12 cellular contexts compared by ENCODE assay signal in the genomic region with DNA sequence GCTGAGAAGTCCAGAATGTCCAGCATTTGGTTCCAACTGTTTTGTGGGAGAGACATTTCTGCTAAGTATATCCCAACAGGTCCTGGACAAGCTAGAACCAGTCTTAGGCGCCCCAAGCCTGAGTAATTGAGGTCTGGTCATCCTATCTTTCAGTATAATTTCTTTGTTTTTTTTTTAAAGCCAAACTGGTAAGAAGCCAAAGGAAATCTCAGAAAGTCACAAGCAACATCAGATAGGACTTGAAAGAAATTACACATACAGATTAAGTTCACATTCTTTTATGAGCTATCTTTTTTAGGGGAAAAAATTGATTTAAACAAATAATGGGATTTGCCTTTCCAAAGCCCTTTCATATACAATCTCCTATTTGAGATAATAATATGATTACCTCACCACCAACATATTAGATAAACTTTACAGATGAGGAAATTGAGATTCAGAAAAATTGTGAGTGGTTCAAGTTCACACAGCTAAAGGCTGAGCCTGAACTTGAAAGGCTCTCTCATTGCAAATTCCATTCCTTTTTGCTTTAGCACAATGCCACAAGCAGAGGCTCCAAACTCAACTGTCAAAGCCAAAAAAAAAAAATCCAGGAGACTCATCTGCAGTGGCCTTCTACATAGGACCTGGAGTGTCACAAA. TPM values are rescaled to one million over a fixed set of nuclear protein-coding genes. Genes with fewer than 3 reads are reported as not detected.
A peak's percentile ranks its signal among the peaks of the same experiment; 100 is the strongest.
DNase-seq lines count a peak whose midpoint lies in the region; ATAC-seq and TF ChIP-seq lines count a peak whose summit lies in the region.
"Had no signal": no experiment of that assay in that cellular context is flagged by ENCODE, and none has a peak within 500 bp of the region (broad histone marks: within the 10 kb centered on the region; RNA-seq: fewer than 3 reads in every experiment).

No MANE protein-coding gene starts in this region.

- TF ChIP-seq CTCF in heart right ventricle (IDR thresholded peaks at IDR 0.05) = no peak
- no peak for TF ChIP-seq CTCF in osteoblast (IDR thresholded peaks at IDR 0.05; ENCODE audit: extremely low read depth, low read depth, low read length)
- no peak for TF ChIP-seq CTCF in MM.1S (IDR thresholded peaks at IDR 0.05; ENCODE audit: low read length)

- no peaks in the 10 kb centered on the region for H3K9me2 ChIP-seq in MM.1S (replicated peaks; ENCODE audit: insufficient read depth, low read length)

- H3K9ac ChIP-seq in MM.1S (ENCODE audit: low read length) = no peak overlapping the region

- H3K79me2 ChIP-seq in osteoblast (ENCODE audit: insufficient read depth, low read length) (peaks cover 39% of the 10 kb centered on the region), MM.1S (ENCODE audit: low read length) (peaks cover 83% of the 10 kb centered on the region)

- no peak overlapping the region for H2AFZ ChIP-seq in osteoblast (ENCODE audit: low read length)
- no peak overlapping the region for H2AFZ ChIP-seq in MM.1S (ENCODE audit: low read length)

- no peaks in the 10 kb centered on the region for H4K20me1 ChIP-seq in osteoblast (ENCODE audit: insufficient read depth, low read length)
- H4K20me1 ChIP-seq in MM.1S (ENCODE audit: insufficient read depth, low read length) = peaks cover 4% of the 10 kb centered on the region; the same call in 1 of the 2 replicates

- WGBS in heart right ventricle, 2 donors = 59 to 82% methylated on average over 1 of the region's 1 CpG
- 9 to 14% methylated on average over 1 of the region's 1 CpG for WGBS in aorta, 2 donors

- H3K27ac ChIP-seq in heart right ventricle = peak overlapping the region; percentile 59 to 86 (median 71)
- H3K27ac ChIP-seq in osteoblast (ENCODE audit: low read depth, low read length) = peak overlapping the region; percentile 87
- H3K27ac ChIP-seq in aorta (ENCODE audit: low read depth in 1 of 2, low read length in 2 of 2) = peak overlapping the region; percentile 85
- no peak overlapping the region for H3K27ac ChIP-seq in MM.1S (ENCODE audit: low read length)

- DNase-seq in heart right ventricle = no peak
- no peak for DNase-seq in cardiac septum (ENCODE audit: low spot score)
- DNase-seq in fibroblast of gingiva (ENCODE audit: low read depth) = peak; percentile 52
- no peak for DNase-seq in osteoblast (ENCODE audit: insufficient read length, low spot score, missing footprints)
- DNase-seq in aorta = no peak
- DNase-seq in MM.1S = no peak
- no peak for DNase-seq in A172 (ENCODE audit: low spot score)
- DNase-seq: 8988T; activated T-cell treated with anti-CD3 and anti-CD28 coated beads, Interleukin-2, amount 50 U/mL, for 48 hours; NCI-H2171; stimulated activated CD4-positive, alpha-beta T cell treated with anti-CD3 and anti-CD28 coated beads, Interleukin-2, amount 100 ng/mL, for 24 hours had no signal

- TF ChIP-seq POLR2A in GM18505 (IDR thresholded peaks at IDR 0.05; ENCODE audit: borderline replicate concordance, extremely low read depth, insufficient read depth, insufficient read length) = no peak

- no peak overlapping the region for H3K4me3 ChIP-seq in heart right ventricle
- H3K4me3 ChIP-seq in osteoblast (ENCODE audit: insufficient read depth, low read length) = no peak overlapping the region
- H3K4me3 ChIP-seq in aorta (ENCODE audit: low read length in 2 of 2) = no peak overlapping the region
- no peak overlapping the region for H3K4me3 ChIP-seq in MM.1S (ENCODE audit: low read length)

- H3K27me3 ChIP-seq in heart right ventricle (no peaks in the 10 kb centered on the region), osteoblast (ENCODE audit: insufficient read depth, low read length) (no peaks in the 10 kb centered on the region), aorta (ENCODE audit: control insufficient read depth in 1 of 2, insufficient read depth in 2 of 2, low read length in 1 of 2) (no peaks in the 10 kb centered on the region), MM.1S (replicated peaks; ENCODE audit: insufficient read depth, low read length) (no peaks in the 10 kb centered on the region)

- peak in 4 of 8 donors; percentile 22 to 30 (median 28) for ATAC-seq in heart right ventricle
- ATAC-seq in aorta (ENCODE audit: low FRiP score) = peak; percentile 31
- no peak for ATAC-seq in GM18505 (IDR thresholded peaks at IDR 0.05; ENCODE audit: unreplicated experiment)

- peaks cover 0 to 10% (median 6%) of the 10 kb centered on the region in 9 donors for H3K36me3 ChIP-seq in heart right ventricle
- H3K36me3 ChIP-seq in osteoblast (ENCODE audit: insufficient read depth, low read length) = no peaks in the 10 kb centered on the region
- no peaks in the 10 kb centered on the region for H3K36me3 ChIP-seq in aorta (ENCODE audit: control insufficient read depth in 1 of 2, insufficient read depth in 2 of 2, low read length in 1 of 2)
- no peaks in the 10 kb centered on the region for H3K36me3 ChIP-seq in MM.1S (replicated peaks; ENCODE audit: insufficient read depth, low read length)

- H3F3A ChIP-seq in MM.1S (ENCODE audit: insufficient read depth, low read length) = no peaks in the 10 kb centered on the region

- H3K4me1 ChIP-seq in heart right ventricle (peaks cover 7 to 96% (median 91%) of the 10 kb centered on the region in 9 donors), osteoblast (ENCODE audit: insufficient read depth, low read length) (peaks cover 75% of the 10 kb centered on the region), aorta (ENCODE audit: control insufficient read depth in 1 of 2, insufficient read depth in 2 of 2, low read length in 2 of 2) (peaks cover 6 to 10% of the 10 kb centered on the region in 2 donors), MM.1S (ENCODE audit: low read length) (no peaks in the 10 kb centered on the region)

- H3K9me3 ChIP-seq in heart right ventricle (no peaks in the 10 kb centered on the region), osteoblast (ENCODE audit: low read depth, low read length) (no peaks in the 10 kb centered on the region), aorta (ENCODE audit: control insufficient read depth, low read length) (no peaks in the 10 kb centered on the region), MM.1S (replicated peaks; ENCODE audit: insufficient read depth, low read length) (no peaks in the 10 kb centered on the region)

- intact Hi-C loops in heart right ventricle (cut with DNase I) (no loop called here), cardiac septum (cut with DNase I) (loop anchor here (5.0 kb wide), 1 partner anchor 56 kb away; no protein-coding TSS in a partner anchor), aorta (cut with DNase I) (no loop called here)

- peak overlapping the region; percentile 46 for H3K4me2 ChIP-seq in osteoblast (ENCODE audit: insufficient read depth, low read length)
- no peak overlapping the region for H3K4me2 ChIP-seq in MM.1S (ENCODE audit: low read depth, low read length)

RNA-seq across cellular contexts. Expression of a gene that starts 15.0 kb away (rescaled TPM):
- total RNA-seq in heart right ventricle = 100 to 1,000 TPM; 201 to 467 (median 347) TPM
- 100 to 1,000 TPM; 152 to 247 TPM for polyA plus RNA-seq in heart right ventricle
- 334 TPM for total RNA-seq in cardiac septum
- 25.0 and 26.1 TPM in 2 replicates for total RNA-seq in osteoblast
- total RNA-seq in aorta = 100 to 1,000 TPM; 243 to 273 TPM
- polyA plus RNA-seq in aorta = 100 to 1,000 TPM; 159 to 232 TPM
- total RNA-seq in A172 (2014; rRNA removed; shearing (Covaris generic)) = 18.9 and 20.9 TPM in 2 replicates
